In genomic region chr12:88865537-88865936, GRCh38 we compare ENCODE assay signal across 23 cellular contexts.
"Had no signal": no experiment of that assay in that cellular context is flagged by ENCODE, and none has a peak within 500 bp of the region (broad histone marks: within the 10 kb centered on the region; RNA-seq: fewer than 3 reads in every experiment).

No MANE protein-coding gene starts in this region.

- DNase-seq: dorsolateral prefrontal cortex; effector CD4-positive, alpha-beta T cell; esophagus squamous epithelium; gastrocnemius medialis; head of caudate nucleus; left cardiac atrium; left lung; naive thymus-derived CD8-positive, alpha-beta T cell; nephron progenitor cell; nucleus accumbens; stimulated activated CD4-positive, alpha-beta T cell treated with anti-CD3 and anti-CD28 coated beads, Interleukin-12 subunit alpha, Interleukin-12 subunit beta, amount 100 ng/mL, for 4 hours; stimulated activated CD4-positive, alpha-beta T cell treated with anti-CD3 and anti-CD28 coated beads, Interleukin-1b, Interleukin-23, amount 100 ng/mL, for 48 hours; stimulated activated CD4-positive, alpha-beta T cell treated with anti-CD3 and anti-CD28 coated beads, Interleukin-4, amount 100 ng/mL, for 1 hour; stimulated activated naive CD4-positive, alpha-beta T cell treated with Interleukin-2 at 50 U/mL for 16 hours; stomach; thyroid gland had no signal

- ATAC-seq: gastrocnemius medialis; left cardiac atrium; left lung; naive thymus-derived CD8-positive, alpha-beta T cell; sciatic nerve; stimulated activated effector memory CD8-positive, alpha-beta T cell treated with anti-CD3 and anti-CD28 coated beads, Interleukin-12 subunit alpha, Interleukin-12 subunit beta, amount 100 ng/mL, for 72 hours had no signal

- H3K27ac ChIP-seq: dorsolateral prefrontal cortex, esophagus squamous epithelium, gastrocnemius medialis, left lung, prostate gland, right atrium auricular region, stomach, thyroid gland, vagina had no signal

- H3K36me3 ChIP-seq: esophagus squamous epithelium, gastrocnemius medialis, left lung, prostate gland, right atrium auricular region, stomach, thyroid gland, vagina had no signal

- H3K27me3 ChIP-seq: dorsolateral prefrontal cortex, esophagus squamous epithelium, gastrocnemius medialis, left lung, right atrium auricular region, stomach, thyroid gland, vagina had no signal

- FAIRE-seq: colon had no signal

- H3K4me1 ChIP-seq: gastrocnemius medialis, left lung, prostate gland, right atrium auricular region, stomach, thyroid gland, vagina had no signal

- H3K4me3 ChIP-seq: dorsolateral prefrontal cortex, esophagus squamous epithelium, gastrocnemius medialis, left lung, prostate gland, right atrium auricular region, smooth muscle cell, stomach, thyroid gland, vagina had no signal
